In genomic region chr17:17507465-17508011, GRCh38 we compare ENCODE assay signal across 17 cellular contexts. TPM values are rescaled to one million over a fixed set of nuclear protein-coding genes. Genes with fewer than 3 reads are reported as not detected.
A peak's percentile ranks its signal among the peaks of the same experiment; 100 is the strongest.
DNase-seq lines count a peak whose midpoint lies in the region; FAIRE-seq and TF ChIP-seq lines count a peak whose summit lies in the region.
"Had no signal": no experiment of that assay in that cellular context is flagged by ENCODE, and none has a peak within 500 bp of the region (broad histone marks: within the 10 kb centered on the region; RNA-seq: fewer than 3 reads in every experiment).

No MANE protein-coding gene starts in this region.

- H3K4me1 ChIP-seq in right atrium auricular region (peaks cover 0 to 19% of the 10 kb centered on the region in 2 donors), skeletal muscle tissue (ENCODE audit: control insufficient read depth in 3 of 3, insufficient read depth in 3 of 3, low read length in 3 of 3) (peaks cover 24 to 48% (median 27%) of the 10 kb centered on the region in 3 donors)
- H3K4me1 ChIP-seq: gastroesophageal sphincter had no signal

- no peak for FAIRE-seq in urothelium cell line (lab: Jason Lieb, UNC)

- H3K9me3 ChIP-seq in right atrium auricular region (no peaks in the 10 kb centered on the region), skeletal muscle tissue (ENCODE audit: control insufficient read depth in 3 of 3, low read length in 3 of 3) (no peaks in the 10 kb centered on the region)
- H3K9me3 ChIP-seq: gastroesophageal sphincter had no signal

- peak overlapping the region; percentile 10 to 72 (median 53) for H3K9ac ChIP-seq in skeletal muscle tissue (ENCODE audit: low read depth in 1 of 3, low read length in 3 of 3)

- H3K36me3 ChIP-seq in right atrium auricular region (no peaks in the 10 kb centered on the region), skeletal muscle tissue (ENCODE audit: control insufficient read depth in 3 of 3, insufficient read depth in 3 of 3, low read length in 3 of 3) (no peaks in the 10 kb centered on the region)

- H3K27ac ChIP-seq in caudate nucleus (ENCODE audit: low read depth, low read length) (peak overlapping the region; percentile 26), right atrium auricular region (peak overlapping the region; percentile 84 to 86), skeletal muscle tissue (ENCODE audit: low read depth, low read length) (peak overlapping the region; percentile 86)

- DNase-seq in NCI-H1694 (lab: John Stamatoyannopoulos, UW) (peak; percentile 69), caudate nucleus (lab: John Stamatoyannopoulos, UW) (peak in 1 of 61 donors; percentile 25), right atrium auricular region (ENCODE audit: low spot score) (no peak), MV-4-11 (lab: John Stamatoyannopoulos, UW) (no peak), RPMI8226 (no peak), 8988T (no peak), urothelium cell line (ENCODE audit: low spot score) (no peak)
- DNase-seq: activated CD4-positive, alpha-beta T cell treated with anti-CD3 and anti-CD28 coated beads, Interleukin-2, amount 10 ng/mL, durations not matched to agents 24 days and 14 days; activated naive CD8-positive, alpha-beta T cell treated with anti-CD3 and anti-CD28 coated beads, Interleukin-2, amount 10 ng/mL, durations not matched to agents 7 days and 5 days; HCEC 1CT; KG1; NCI-H2029; stimulated activated CD4-positive, alpha-beta T cell treated with anti-CD3 and anti-CD28 coated beads, Interleukin-12 subunit alpha, Interleukin-12 subunit beta, amount 100 ng/mL, for 4 hours; SW 1271 had no signal

- H3K27me3 ChIP-seq in right atrium auricular region (no peaks in the 10 kb centered on the region), skeletal muscle tissue (ENCODE audit: control insufficient read depth in 3 of 3, insufficient read depth in 3 of 3, low read length in 3 of 3) (no peaks in the 10 kb centered on the region)
- H3K27me3 ChIP-seq: gastroesophageal sphincter had no signal

- TF ChIP-seq CTCF in right atrium auricular region (IDR thresholded peaks at IDR 0.05) = no peak

- H3K4me3 ChIP-seq in right atrium auricular region (no peak overlapping the region), skeletal muscle tissue (ENCODE audit: low read length in 3 of 3) (no peak overlapping the region)
- H3K4me3 ChIP-seq: gastroesophageal sphincter had no signal

RNA-seq across cellular contexts. Expression of gene RASD1, which starts 11.3 kb away (rescaled TPM):
- total RNA-seq in right atrium auricular region (100 to 1,000 TPM in 1 of 2 donors, 10 to 100 TPM in 1; 37.9 to 131 TPM), skeletal muscle tissue (4.2 TPM)
- total RNA-seq: RPMI7951 had no signal

RNA-seq across cellular contexts. Expression of gene MED9, which starts 30.7 kb away (rescaled TPM):
- total RNA-seq in right atrium auricular region = 10 to 100 TPM; 36.7 to 41.0 TPM
- 12.5 TPM for total RNA-seq in skeletal muscle tissue

Comparison
In these comparisons a context has a peak if more than half of its experiments do, and no peak if none do; other contexts are left out.
1. H3K27ac ChIP-seq: peak in every context shown above with its lines; median percentile 86 in skeletal muscle tissue; 85 in right atrium auricular region; 26 in caudate nucleus.